ENCODE assay signal across 9 cellular contexts in genomic region chr20:53679597-53680309, GRCh38.
DNase-seq lines count a peak whose midpoint lies in the region; ATAC-seq lines count a peak whose summit lies in the region.
"Had no signal": no experiment of that assay in that cellular context is flagged by ENCODE, and none has a peak within 500 bp of the region (broad histone marks: within the 10 kb centered on the region; RNA-seq: fewer than 3 reads in every experiment).

No MANE protein-coding gene starts in this region.

- peak overlapping the region; percentile 68 for H3K27ac Mint-ChIP-seq in activated CD4-positive, alpha-beta T cell treated with anti-CD3 and anti-CD28 coated beads, Interleukin-2, amount 10 ng/mL, durations not matched to agents 7 days and 5 days
- peak overlapping the region; percentile 44 to 72 for H3K27ac Mint-ChIP-seq in stimulated activated naive CD8-positive, alpha-beta T cell treated with anti-CD3 and anti-CD28 coated beads, Interleukin-15, amount 100 ng/mL, for 72 hours

- CTCF ChIA-PET in activated CD4-positive, alpha-beta T cell treated with anti-CD3 and anti-CD28 coated beads, Interleukin-2, amount 10 ng/mL, durations not matched to agents 7 days and 5 days (lab: Charles Lee), result interaction anchor here (1.0 to 1.8 kb wide), 2 partner anchors 10 to 53 kb away, joined by 3 to 4 read pairs; no protein-coding TSS in a partner anchor

- no peak overlapping the region for H3K4me3 ChIP-seq in SJSA1

- H3K4me1 Mint-ChIP-seq in activated CD4-positive, alpha-beta T cell treated with anti-CD3 and anti-CD28 coated beads, Interleukin-2, amount 10 ng/mL, durations not matched to agents 7 days and 5 days, result peaks cover 33% of the 10 kb centered on the region
- peaks cover 34% of the 10 kb centered on the region for H3K4me1 Mint-ChIP-seq in stimulated activated naive CD8-positive, alpha-beta T cell treated with anti-CD3 and anti-CD28 coated beads, Interleukin-15, amount 100 ng/mL, for 72 hours

- peak overlapping the region; percentile 84 for H3K27ac ChIP-seq in SJSA1

- H3K36me3 Mint-ChIP-seq in activated CD4-positive, alpha-beta T cell treated with anti-CD3 and anti-CD28 coated beads, Interleukin-2, amount 10 ng/mL, durations not matched to agents 7 days and 5 days (ENCODE audit: low read depth), result no peaks in the 10 kb centered on the region

- no peak for DNase-seq in activated CD4-positive, alpha-beta T cell treated with anti-CD3 and anti-CD28 coated beads, Interleukin-2, amount 10 ng/mL, durations not matched to agents 7 days and 5 days
- no peak for DNase-seq in activated CD4-positive, alpha-beta T cell treated with anti-CD3 and anti-CD28 coated beads for 48 hours
- DNase-seq in SJSA1 (ENCODE audit: low read depth in 1 of 2, low spot score in 2 of 2) (peak in 1 of 2 experiments; percentile 76), fibroblast of peridontal ligament (ENCODE audit: extremely low read depth) (peak; percentile 43), NCI-H1417 (lab: John Stamatoyannopoulos, UW) (no peak)
- DNase-seq in stimulated activated naive CD8-positive, alpha-beta T cell treated with anti-CD3 and anti-CD28 coated beads, Interleukin-15, amount 100 ng/mL, for 72 hours, result no peak
- DNase-seq: activated gamma-delta T cell treated with Interleukin-2 at 50 U/mL for 16 hours had no signal

- no peaks in the 10 kb centered on the region for H3K9me3 ChIP-seq in SJSA1 (replicated peaks)

- POLR2A ChIA-PET in activated CD4-positive, alpha-beta T cell treated with anti-CD3 and anti-CD28 coated beads, Interleukin-2, amount 10 ng/mL, durations not matched to agents 7 days and 5 days (lab: Charles Lee), result interaction anchor here (0.5 kb wide), 1 partner anchor 56 kb away, joined by 3 read pairs; no protein-coding TSS in a partner anchor

- no peaks in the 10 kb centered on the region for H3K27me3 ChIP-seq in SJSA1 (replicated peaks)

- no peaks in the 10 kb centered on the region for H3K27me3 Mint-ChIP-seq in activated CD4-positive, alpha-beta T cell treated with anti-CD3 and anti-CD28 coated beads, Interleukin-2, amount 10 ng/mL, durations not matched to agents 7 days and 5 days
- H3K27me3 Mint-ChIP-seq in stimulated activated naive CD8-positive, alpha-beta T cell treated with anti-CD3 and anti-CD28 coated beads, Interleukin-15, amount 100 ng/mL, for 72 hours, result no peaks in the 10 kb centered on the region

- no peaks in the 10 kb centered on the region for H3K9me3 Mint-ChIP-seq in activated CD4-positive, alpha-beta T cell treated with anti-CD3 and anti-CD28 coated beads, Interleukin-2, amount 10 ng/mL, durations not matched to agents 7 days and 5 days
- no peaks in the 10 kb centered on the region for H3K9me3 Mint-ChIP-seq in stimulated activated naive CD8-positive, alpha-beta T cell treated with anti-CD3 and anti-CD28 coated beads, Interleukin-15, amount 100 ng/mL, for 72 hours

- ATAC-seq in stimulated activated naive CD8-positive, alpha-beta T cell treated with anti-CD3 and anti-CD28 coated beads, Interleukin-15, amount 100 ng/mL, for 72 hours, result no peak
- no peak for ATAC-seq in HG03457 (IDR thresholded peaks at IDR 0.05; ENCODE audit: unreplicated experiment)
- no peak for ATAC-seq in HG03442 (IDR thresholded peaks at IDR 0.05; ENCODE audit: unreplicated experiment)

- no peaks in the 10 kb centered on the region for H3K36me3 ChIP-seq in SJSA1

- H3K4me1 ChIP-seq in SJSA1 (replicated peaks), result peaks cover 22% of the 10 kb centered on the region

- no peak overlapping the region for H3K4me3 Mint-ChIP-seq in activated CD4-positive, alpha-beta T cell treated with anti-CD3 and anti-CD28 coated beads, Interleukin-2, amount 10 ng/mL, durations not matched to agents 7 days and 5 days
- peak overlapping the region in 1 of 2 donors; percentile 21 for H3K4me3 Mint-ChIP-seq in stimulated activated naive CD8-positive, alpha-beta T cell treated with anti-CD3 and anti-CD28 coated beads, Interleukin-15, amount 100 ng/mL, for 72 hours
